8 cellular contexts compared by ENCODE assay signal in the genomic region with DNA sequence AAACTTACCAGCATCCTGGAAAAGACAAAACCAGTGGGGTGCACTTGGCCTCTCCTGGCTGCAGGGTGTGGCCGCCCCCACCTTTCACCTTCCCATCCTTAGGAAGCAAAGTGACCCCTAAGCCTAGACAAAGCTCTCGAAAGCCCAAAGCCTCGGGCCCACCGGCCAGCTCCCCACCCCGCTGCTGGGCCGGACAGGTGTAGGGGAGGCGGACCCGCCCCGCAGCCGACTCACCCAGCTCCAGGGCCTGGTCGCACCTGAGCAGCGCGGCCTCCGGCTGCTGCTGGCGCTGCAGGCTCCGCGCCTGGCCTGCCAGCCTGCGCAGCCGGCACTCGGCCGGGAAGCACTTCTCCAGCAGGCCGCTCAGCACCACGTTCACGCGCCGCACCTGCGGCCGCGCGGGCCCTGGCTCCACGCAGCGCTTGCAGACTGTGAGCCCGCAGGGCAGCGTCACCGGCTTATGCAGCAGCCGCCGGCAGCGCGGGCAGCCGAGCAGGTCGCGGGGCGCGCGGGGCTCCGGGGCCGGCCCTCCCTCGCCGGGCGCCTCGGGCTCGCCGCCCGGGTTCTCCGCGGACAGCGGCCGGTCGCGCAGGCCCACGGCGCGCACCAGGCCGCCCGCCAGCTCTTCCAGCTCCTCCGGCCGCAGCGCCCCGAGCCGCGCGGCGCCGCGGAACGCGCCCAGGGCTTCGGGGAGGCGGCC. TPM values are rescaled to one million over a fixed set of nuclear protein-coding genes. Genes with fewer than 3 reads are reported as not detected.
DNase-seq lines count a peak whose midpoint lies in the region; ATAC-seq and TF ChIP-seq lines count a peak whose summit lies in the region.

No MANE protein-coding gene starts in this region.

- DNase-seq in activated gamma-delta T cell (lab: John Stamatoyannopoulos, UW) (peak; percentile 6), activated gamma-delta T cell treated with Interleukin-2 at 50 U/mL for 16 hours (no peak), SK-MEL-5 (ENCODE audit: low read depth, low spot score) (peak; percentile 41), esophagus squamous epithelium (lab: John Stamatoyannopoulos, UW) (no peak)

- peak in 3 of 6 experiments; percentile 19 to 41 (median 22) for TF ChIP-seq CTCF in esophagus squamous epithelium (IDR thresholded peaks at IDR 0.05)

- H3K36me3 ChIP-seq in esophagus squamous epithelium (no peaks in the 10 kb centered on the region), muscle layer of duodenum (ENCODE audit: control insufficient read depth in 1 of 2, insufficient read depth in 2 of 2, low read length in 2 of 2) (no peaks in the 10 kb centered on the region), urinary bladder (ENCODE audit: insufficient read depth) (no peaks in the 10 kb centered on the region)

- H3K4me3 ChIP-seq in esophagus squamous epithelium (peak overlapping the region; percentile 46 to 68 (median 58)), muscle layer of duodenum (ENCODE audit: low read depth in 1 of 2, low read length in 2 of 2) (peak overlapping the region; percentile 49 to 80), urinary bladder (ENCODE audit: low read depth, low read length) (peak overlapping the region; percentile 73)

- TF ChIP-seq POLR2A in esophagus squamous epithelium (IDR thresholded peaks at IDR 0.05) = no peak

- H3K27me3 ChIP-seq in esophagus squamous epithelium (peaks cover 3 to 80% (median 5%) of the 10 kb centered on the region in 4 donors), muscle layer of duodenum (ENCODE audit: low read depth, low read length) (peaks cover 5% of the 10 kb centered on the region)

- H3K4me1 ChIP-seq in esophagus squamous epithelium (peaks cover 3 to 30% (median 18%) of the 10 kb centered on the region in 3 donors), muscle layer of duodenum (ENCODE audit: control insufficient read depth in 1 of 2, insufficient read depth in 2 of 2, low read length in 2 of 2) (peaks cover 0 to 4% of the 10 kb centered on the region in 2 donors), urinary bladder (ENCODE audit: insufficient read depth) (no peaks in the 10 kb centered on the region)

- peak overlapping the region; percentile 23 to 73 (median 59) for H3K27ac ChIP-seq in esophagus squamous epithelium
- H3K27ac ChIP-seq in muscle layer of duodenum (ENCODE audit: low read length) = no peak overlapping the region
- H3K27ac ChIP-seq in urinary bladder (ENCODE audit: low read depth) = no peak overlapping the region

- H3K9me3 ChIP-seq in esophagus squamous epithelium (peaks cover 0 to 12% (median 11%) of the 10 kb centered on the region in 3 donors), muscle layer of duodenum (ENCODE audit: control insufficient read depth in 1 of 2, low read length in 2 of 2) (no peaks in the 10 kb centered on the region)

- intact Hi-C loops in esophagus squamous epithelium (cut with DNase I) = no loop called here

- in situ Hi-C loops in SK-MEL-5 (cut with HindIII; ENCODE audit: low pct_unique_long_range_greater_than_20kb, low sequenced_read_pairs) = no loop called here

- no peak for ATAC-seq in GM21526 (IDR thresholded peaks at IDR 0.05; ENCODE audit: low FRiP score, unreplicated experiment)
- no peak for ATAC-seq in GM21825 (IDR thresholded peaks at IDR 0.05; ENCODE audit: unreplicated experiment)

- WGBS in esophagus squamous epithelium, 2 donors = 0% methylated on average over 1 of the region's 79 CpGs; no CpG with 5 or more reads in 1 of the 2 donors
- WGBS in urinary bladder = 1% methylated on average over 79 of the region's 79 CpGs

RNA-seq across cellular contexts. Expression of gene LONRF2, which starts 1.0 kb away (rescaled TPM):
- 12.1 and 12.3 TPM in 2 replicates for total RNA-seq in SK-MEL-5 (2014; rRNA removed; shearing (Covaris generic))
- polyA plus RNA-seq in SK-MEL-5 (2015; cell fraction: cytosol; rRNA removed) = 8.8 and 9.0 TPM in 2 replicates
- polyA plus RNA-seq in SK-MEL-5 (2015; cell fraction: nucleus; rRNA removed) = 31.1 and 34.2 TPM in 2 replicates
- total RNA-seq in esophagus squamous epithelium (1 to 10 TPM in 2 of 4 donors, under 1 TPM in 2; 0.42 to 6.1 (median 1.0) TPM), urinary bladder (6.7 TPM)
- polyA plus RNA-seq in urinary bladder = 5.0 TPM

Comparison
In these comparisons a context has a peak if more than half of its experiments do, and no peak if none do; other contexts are left out.
1. DNase-seq: peak in activated gamma-delta T cell (single experiment) and SK-MEL-5 (single experiment); none in activated gamma-delta T cell treated with Interleukin-2 at 50 U/mL for 16 hours (single experiment) and esophagus squamous epithelium (single experiment).
2. H3K27ac ChIP-seq: peak in esophagus squamous epithelium (4 of 4); none in muscle layer of duodenum (single experiment) and urinary bladder (single experiment).
3. Peak in every context shown above with its lines, with median percentiles within 50 percentile points of each other: H3K4me3 ChIP-seq.